Comparison of ENCODE assay signal across 1 cellular context in genomic region chr12:67269632-67270578, GRCh38.
TF ChIP-seq lines count a peak whose summit lies in the region.

No MANE protein-coding gene starts in this region.

TF ChIP-seq in GM12878, 131 proteins besides CTCF, POLR2A, EP300 and RAD21 (continued from another document and continues in another):
- TF ChIP-seq GATAD2B (conservative IDR thresholded peaks at IDR 0.05; ENCODE audit: low read depth) (peak; percentile 30), ZBTB11 (CRISPR knock-in tag; IDR thresholded peaks at IDR 0.05) (no peak), POLR2AphosphoS2 (IDR thresholded peaks at IDR 0.05; ENCODE audit: low read depth, low read length) (no peak), BHLHE40 (IDR thresholded peaks at IDR 0.05; ENCODE audit: borderline replicate concordance in 1 of 2, low read depth in 2 of 2, low read length in 1 of 2) (no peak), ZNF207 (IDR thresholded peaks at IDR 0.05; ENCODE audit: borderline replicate concordance) (no peak), CREM (IDR thresholded peaks at IDR 0.05; ENCODE audit: low read depth) (no peak), RELA (IDR thresholded peaks at IDR 0.05; ENCODE audit: borderline replicate concordance, partially characterized antibody) (no peak), FOS (IDR thresholded peaks at IDR 0.05; ENCODE audit: borderline replicate concordance, extremely low read depth, insufficient read length) (no peak), MAX (IDR thresholded peaks at IDR 0.05; ENCODE audit: low read depth, low read length) (no peak), CHD1 (IDR thresholded peaks at IDR 0.05; ENCODE audit: low read depth, low read length) (no peak), ZNF687 (IDR thresholded peaks at IDR 0.05) (no peak), RELB (IDR thresholded peaks at IDR 0.05; ENCODE audit: low read depth) (no peak), SRF (IDR thresholded peaks at IDR 0.05; ENCODE audit: low read depth in 2 of 2, low read length in 2 of 2) (no peak), POLR2AphosphoS5 (IDR thresholded peaks at IDR 0.05; ENCODE audit: low read length) (no peak), CREB1 (IDR thresholded peaks at IDR 0.05; ENCODE audit: low read depth) (0 out of 2 replicates have a peak, but pooled peaks have one; percentile 33), TCF3 (IDR thresholded peaks at IDR 0.05; ENCODE audit: borderline replicate concordance, insufficient read depth, low read depth, low read length) (no peak), BRCA1 (IDR thresholded peaks at IDR 0.05; ENCODE audit: low read depth, low read length) (no peak), IKZF2 (IDR thresholded peaks at IDR 0.05) (no peak; a peak in 1 of 4 replicates), ZBED1 (IDR thresholded peaks at IDR 0.05; ENCODE audit: borderline replicate concordance) (no peak), SUZ12 (IDR thresholded peaks at IDR 0.05; ENCODE audit: unreplicated experiment) (no peak), SIX5 (IDR thresholded peaks at IDR 0.05; ENCODE audit: low read depth, low read length, severe bottlenecking) (no peak), HDGF (IDR thresholded peaks at IDR 0.05) (0 out of 2 replicates have a peak, but pooled peaks have one; percentile 32), BACH1 (IDR thresholded peaks at IDR 0.05; ENCODE audit: borderline replicate concordance) (no peak), TAF1 (IDR thresholded peaks at IDR 0.05; ENCODE audit: borderline replicate concordance, low read depth, low read length) (no peak), YY1 (IDR thresholded peaks at IDR 0.05; ENCODE audit: low read depth, low read length) (peak; percentile 60), NR2C1 (IDR thresholded peaks at IDR 0.05) (no peak), IRF4 (IDR thresholded peaks at IDR 0.05; ENCODE audit: low read depth, low read length) (no peak), SIN3A (IDR thresholded peaks at IDR 0.05; ENCODE audit: low read depth, low read length) (0 out of 2 replicates have a peak, but pooled peaks have one; percentile 22), SPI1 (IDR thresholded peaks at IDR 0.05; ENCODE audit: borderline replicate concordance, insufficient read depth, low read depth, low read length) (no peak), KLF5 (IDR thresholded peaks at IDR 0.05; ENCODE audit: partially characterized antibody) (no peak), BCL11A (IDR thresholded peaks at IDR 0.05; ENCODE audit: low read depth, low read length) (no peak), ELK1 (IDR thresholded peaks at IDR 0.05; ENCODE audit: low read depth, low read length) (no peak), ZNF384 (IDR thresholded peaks at IDR 0.05; ENCODE audit: borderline replicate concordance, low read depth, low read length) (no peak), NKRF (conservative IDR thresholded peaks at IDR 0.05) (peak; percentile 62), ZZZ3 (IDR thresholded peaks at IDR 0.05; ENCODE audit: control insufficient read depth, insufficient read length, low read depth) (no peak), REST (IDR thresholded peaks at IDR 0.05; ENCODE audit: low read depth, low read length) (no peak), E2F8 (IDR thresholded peaks at IDR 0.05; ENCODE audit: low read depth, partially characterized antibody) (peak; percentile 80), EGR1 (IDR thresholded peaks at IDR 0.05; ENCODE audit: borderline replicate concordance in 1 of 2, low read depth in 2 of 2, low read length in 2 of 2) (no peak), NFIC (IDR thresholded peaks at IDR 0.05; ENCODE audit: low read depth, low read length) (no peak), RAD51 (IDR thresholded peaks at IDR 0.05) (no peak), YBX1 (IDR thresholded peaks at IDR 0.05) (no peak), NFXL1 (IDR thresholded peaks at IDR 0.05; ENCODE audit: borderline replicate concordance) (no peak), RB1 (IDR thresholded peaks at IDR 0.05; ENCODE audit: borderline replicate concordance) (peak; percentile 75; the same call in 1 of the 2 replicates)
